ENCODE assay signal across 10 cellular contexts in genomic region chr22:37228106-37229011, GRCh38. TPM values are rescaled to one million over a fixed set of nuclear protein-coding genes. Genes with fewer than 3 reads are reported as not detected.
DNase-seq lines count a peak whose midpoint lies in the region; ATAC-seq and TF ChIP-seq lines count a peak whose summit lies in the region.
"Had no signal": no experiment of that assay in that cellular context is flagged by ENCODE, and none has a peak within 500 bp of the region (broad histone marks: within the 10 kb centered on the region; RNA-seq: fewer than 3 reads in every experiment).

No MANE protein-coding gene starts in this region.

- TF ChIP-seq CTCF in DOHH2 (IDR thresholded peaks at IDR 0.05; ENCODE audit: low read depth, low read length, poor library complexity, severe bottlenecking) (no peak), body of pancreas (IDR thresholded peaks at IDR 0.05) (no peak)

- peaks cover 84% of the 10 kb centered on the region for H3K36me3 ChIP-seq in DOHH2 (ENCODE audit: control insufficient read depth, low read length)
- H3K36me3 ChIP-seq in body of pancreas (replicated peaks in 1 of 2; ENCODE audit: insufficient read depth in 1 of 2, low read depth in 2 of 2): no peaks in the 10 kb centered on the region

- peak; percentile 46 for DNase-seq in SW480 (ENCODE audit: low spot score)
- peak in 2 of 4 donors; percentile 22 to 63 for DNase-seq in body of pancreas
- peak in 6 of 10 donors; percentile 45 to 78 (median 57) for DNase-seq in naive thymus-derived CD8-positive, alpha-beta T cell
- no peak for DNase-seq in HuH-7 (ENCODE audit: low spot score)
- no peak for DNase-seq in GM03348 (ENCODE audit: low spot score)
- no peak for DNase-seq in epidermal melanocyte (ENCODE audit: insufficient read length, low spot score)
- DNase-seq: NCI-H2171 had no signal

- H4K20me1 ChIP-seq in DOHH2 (ENCODE audit: control insufficient read depth, insufficient read depth, low read depth, low read length): no peaks in the 10 kb centered on the region

- H3K4me3 ChIP-seq in DOHH2 (ENCODE audit: low read length) (no peak overlapping the region), body of pancreas (no peak overlapping the region)
- H3K4me3 ChIP-seq: dorsolateral prefrontal cortex had no signal

- no peak for TF ChIP-seq POLR2A in body of pancreas (IDR thresholded peaks at IDR 0.05)

- H3K79me2 ChIP-seq in DOHH2 (ENCODE audit: control insufficient read depth, low read length): peaks cover 30% of the 10 kb centered on the region

- no peaks in the 10 kb centered on the region for H3K9me2 ChIP-seq in DOHH2 (replicated peaks; ENCODE audit: control insufficient read depth, low read length)

- intact Hi-C loops in body of pancreas (cut with DNase I): no loop called here

- 61 to 88% methylated on average over 18 of the region's 20 CpGs for WGBS in body of pancreas, 2 donors

- H3K9me3 ChIP-seq in DOHH2 (ENCODE audit: control insufficient read depth, insufficient read depth, low read length): no peaks in the 10 kb centered on the region
- H3K9me3 ChIP-seq in body of pancreas: no peaks in the 10 kb centered on the region

- H3K9me3 Mint-ChIP-seq in naive thymus-derived CD8-positive, alpha-beta T cell: no peaks in the 10 kb centered on the region

- peaks cover 0 to 74% (median 37%) of the 10 kb centered on the region in 3 donors for H3K36me3 Mint-ChIP-seq in naive thymus-derived CD8-positive, alpha-beta T cell

- H3K4me1 ChIP-seq in DOHH2 (ENCODE audit: control insufficient read depth, low read length) (peaks cover 65% of the 10 kb centered on the region), body of pancreas (peaks cover 15% of the 10 kb centered on the region)

- peak overlapping the region; percentile 91 for H3K27ac ChIP-seq in DOHH2 (ENCODE audit: low read depth, low read length)
- peak overlapping the region in 1 of 4 donors; percentile 16 for H3K27ac ChIP-seq in body of pancreas
- H3K27ac ChIP-seq: dorsolateral prefrontal cortex had no signal

- H3K4me3 Mint-ChIP-seq in naive thymus-derived CD8-positive, alpha-beta T cell: peak overlapping the region; percentile 79 to 95 (median 88)

- POLR2A ChIA-PET in naive thymus-derived CD8-positive, alpha-beta T cell (lab: Charles Lee): interaction anchor here (0.6 to 27.3 kb wide), 12 partner anchors 13 to 693 kb away, joined by 3 to 1090 read pairs (median 10); partner anchors contain the start of genes IFT27, IL2RB, MFNG and RAC2

- no peak overlapping the region for H3K4me2 ChIP-seq in DOHH2 (ENCODE audit: low read length)

- peak overlapping the region; percentile 97 to 100 (median 98) for H3K27ac Mint-ChIP-seq in naive thymus-derived CD8-positive, alpha-beta T cell

- no peaks in the 10 kb centered on the region for H3K27me3 Mint-ChIP-seq in naive thymus-derived CD8-positive, alpha-beta T cell

- H3K27me3 ChIP-seq in DOHH2 (ENCODE audit: control insufficient read depth, low read length) (no peaks in the 10 kb centered on the region), body of pancreas (no peaks in the 10 kb centered on the region)

- H3K4me1 Mint-ChIP-seq in naive thymus-derived CD8-positive, alpha-beta T cell: peaks cover 59 to 92% (median 90%) of the 10 kb centered on the region in 4 donors

- peak; percentile 13 for ATAC-seq in body of pancreas
- peak; percentile 10 to 13 for ATAC-seq in naive thymus-derived CD8-positive, alpha-beta T cell
- no peak for ATAC-seq in GM19351 (IDR thresholded peaks at IDR 0.05; ENCODE audit: unreplicated experiment)

- peaks cover 12% of the 10 kb centered on the region for H3F3A ChIP-seq in DOHH2 (ENCODE audit: control insufficient read depth, insufficient read depth)

RNA-seq across cellular contexts. Expression of gene RAC2, which starts 15.7 kb away (rescaled TPM):
- 1 to 10 TPM; 4.3 to 4.9 TPM for total RNA-seq in body of pancreas
- total RNA-seq in naive thymus-derived CD8-positive, alpha-beta T cell: 100 to 1,000 TPM; 295 to 297 TPM
- polyA plus RNA-seq in naive thymus-derived CD8-positive, alpha-beta T cell: 1,000 to 10,000 TPM in 2 of 3 donors, 100 to 1,000 TPM in 1; 740 to 1,115 (median 1,110) TPM

RNA-seq across cellular contexts. Expression of gene SSTR3, which starts 16.1 kb away (rescaled TPM):
- total RNA-seq in body of pancreas: 1 to 10 TPM; 1.3 to 4.2 TPM
- total RNA-seq in naive thymus-derived CD8-positive, alpha-beta T cell: 10 to 100 TPM; 13.5 to 13.7 TPM
- polyA plus RNA-seq in naive thymus-derived CD8-positive, alpha-beta T cell: 1 to 10 TPM; 2.9 to 7.3 (median 4.2) TPM

RNA-seq across cellular contexts. Expression of gene C1QTNF6, which starts 40.3 kb away (rescaled TPM):
- 1 to 10 TPM; 2.0 to 4.7 TPM for total RNA-seq in body of pancreas
- 10 to 100 TPM; 24.6 to 25.7 TPM for total RNA-seq in naive thymus-derived CD8-positive, alpha-beta T cell
- 1 to 10 TPM in 2 of 3 donors, under 1 TPM in 1; 0.68 to 4.0 (median 1.7) TPM for polyA plus RNA-seq in naive thymus-derived CD8-positive, alpha-beta T cell

RNA-seq across cellular contexts. Expression of gene CYTH4, which starts 53.9 kb away (rescaled TPM):
- total RNA-seq in body of pancreas: 1 to 10 TPM; 2.3 to 7.9 TPM
- 100 to 1,000 TPM; 177 to 193 TPM for total RNA-seq in naive thymus-derived CD8-positive, alpha-beta T cell
- 10 to 100 TPM; 48.9 to 60.8 (median 54.6) TPM for polyA plus RNA-seq in naive thymus-derived CD8-positive, alpha-beta T cell

Comparison
In these comparisons a context has a peak if more than half of its experiments do, and no peak if none do; other contexts are left out.
1. DNase-seq: peak in SW480 (single experiment) and naive thymus-derived CD8-positive, alpha-beta T cell (6 of 10); none in HuH-7 (single experiment), GM03348 (single experiment) and epidermal melanocyte (single experiment).
2. RNA of gene RAC2, which starts 15.7 kb away (total RNA-seq): 295 to 297 TPM in naive thymus-derived CD8-positive, alpha-beta T cell; 4.3 to 4.9 TPM in body of pancreas; every median in the first group is over 10 times any median in the second.
3. RNA of gene C1QTNF6, which starts 40.3 kb away (total RNA-seq): 24.6 to 25.7 TPM in naive thymus-derived CD8-positive, alpha-beta T cell; 2.0 to 4.7 TPM in body of pancreas; every median in the first group is over 4 times any median in the second.